In the genomic region with DNA sequence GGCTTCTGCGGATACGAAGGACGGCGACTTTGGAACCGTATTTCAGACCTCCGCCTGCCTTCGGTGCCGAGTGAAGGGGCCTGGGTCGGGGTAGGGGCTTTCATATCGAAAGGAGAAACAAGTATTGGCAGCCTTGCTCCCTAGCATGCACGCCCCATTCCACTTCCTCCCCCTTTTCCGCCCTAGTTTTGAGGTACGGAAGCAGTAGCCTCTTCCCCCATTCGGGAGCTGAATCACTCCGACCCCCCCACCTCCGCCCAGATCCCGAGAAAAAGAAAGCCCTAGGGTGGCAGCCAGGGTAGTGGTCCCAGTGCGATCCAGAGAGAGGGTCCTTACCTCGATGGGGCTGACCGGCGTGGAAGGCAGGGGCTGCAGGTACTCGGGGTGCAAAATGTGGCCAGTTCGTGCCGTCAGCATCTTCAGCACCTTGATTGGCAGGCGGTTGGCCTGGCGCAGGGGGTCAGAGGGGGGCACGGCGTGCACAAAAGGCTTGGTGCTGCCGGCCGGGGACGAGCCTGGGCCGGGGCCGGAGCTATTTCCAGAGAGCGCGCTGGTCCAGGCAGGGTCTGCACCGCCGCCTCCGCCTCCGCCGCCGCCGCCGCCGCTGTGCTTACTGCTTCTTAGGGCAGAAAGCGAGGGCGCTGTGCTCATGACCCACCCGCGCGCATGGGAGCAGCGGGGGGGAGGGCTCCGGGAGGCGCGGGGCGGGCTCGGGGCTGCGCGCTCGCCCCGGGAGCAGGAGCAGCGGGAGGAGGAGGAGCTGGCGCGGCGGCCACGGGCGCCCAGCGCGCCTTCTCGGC, we compare ENCODE assay signal across 8 cellular contexts. TPM values are rescaled to one million over a fixed set of nuclear protein-coding genes. Genes with fewer than 3 reads are reported as not detected.
DNase-seq lines count a peak whose midpoint lies in the region; ATAC-seq and TF ChIP-seq lines count a peak whose summit lies in the region.

No MANE protein-coding gene starts in this region.

- H3K27me3 ChIP-seq in MM.1S (replicated peaks; ENCODE audit: insufficient read depth, low read length): no peaks in the 10 kb centered on the region
- H3K27me3 ChIP-seq in iPS DF 6.9 (ENCODE audit: control insufficient read depth, insufficient read depth, low read length): peaks cover 72% of the 10 kb centered on the region
- no peaks in the 10 kb centered on the region for H3K27me3 ChIP-seq in sigmoid colon

- peaks cover 25% of the 10 kb centered on the region for H3F3A ChIP-seq in MM.1S (ENCODE audit: insufficient read depth, low read length)

- peak overlapping the region; percentile 95 for H2AFZ ChIP-seq in MM.1S (ENCODE audit: low read length)

- H3K4me2 ChIP-seq in MM.1S (ENCODE audit: low read depth, low read length): peak overlapping the region; percentile 98

- H3K9me3 ChIP-seq in MM.1S (replicated peaks; ENCODE audit: insufficient read depth, low read length) (no peaks in the 10 kb centered on the region), iPS DF 6.9 (ENCODE audit: control insufficient read depth, insufficient read depth, low read length) (no peaks in the 10 kb centered on the region), sigmoid colon (no peaks in the 10 kb centered on the region)

- no CpG with 5 or more reads among the region's 68 CpGs for WGBS in iPS DF 6.9 (ENCODE audit: insufficient coverage, insufficient read length)
- 1% methylated on average over 68 of the region's 68 CpGs for WGBS in sigmoid colon, 2 donors

- peak overlapping the region; percentile 82 for H3K9ac ChIP-seq in MM.1S (ENCODE audit: low read length)

- intact Hi-C loops in sigmoid colon (cut with DNase I): loop anchor here (2.0 to 10.0 kb wide), 10 partner anchors 281 to 1604 kb away; no protein-coding TSS in a partner anchor

- no peaks in the 10 kb centered on the region for H3K9me2 ChIP-seq in MM.1S (replicated peaks; ENCODE audit: insufficient read depth, low read length)

- peak; percentile 32 to 86 (median 77) for DNase-seq in NCI-H1417 (lab: John Stamatoyannopoulos, UW)
- no peak for DNase-seq in NCI-H1417 treated with DMSO at 0.1 percent for 48 hours (lab: John Stamatoyannopoulos, UW)
- peak; percentile 65 for DNase-seq in MM.1S
- peak; percentile 62 for DNase-seq in amniotic epithelial cell (ENCODE audit: low read depth)
- DNase-seq in iPS DF 6.9 (ENCODE audit: low read depth, low spot score): no peak
- peak; percentile 83 for DNase-seq in sigmoid colon
- DNase-seq in NCI-H2029 treated with DMSO at 0.1 percent for 48 hours (lab: John Stamatoyannopoulos, UW): no peak

- TF ChIP-seq POLR2A in sigmoid colon (IDR thresholded peaks at IDR 0.05): no peak

- H3K36me3 ChIP-seq in MM.1S (replicated peaks; ENCODE audit: insufficient read depth, low read length) (no peaks in the 10 kb centered on the region), iPS DF 6.9 (ENCODE audit: control insufficient read depth, insufficient read depth, low read length) (no peaks in the 10 kb centered on the region), sigmoid colon (peaks cover 0 to 25% (median 6%) of the 10 kb centered on the region in 4 donors)

- ATAC-seq in GM21576 (IDR thresholded peaks at IDR 0.05; ENCODE audit: unreplicated experiment): peak; percentile 10

- H4K20me1 ChIP-seq in MM.1S (ENCODE audit: insufficient read depth, low read length): no peaks in the 10 kb centered on the region

- TF ChIP-seq EP300 in sigmoid colon (IDR thresholded peaks at IDR 0.05): no peak

- TF ChIP-seq CTCF in MM.1S (IDR thresholded peaks at IDR 0.05; ENCODE audit: low read length) (no peak), sigmoid colon (IDR thresholded peaks at IDR 0.05) (no peak)

- peak overlapping the region; percentile 99 for H3K4me3 ChIP-seq in MM.1S (ENCODE audit: low read length)
- peak overlapping the region; percentile 38; the same call in 1 of the 2 replicates for H3K4me3 ChIP-seq in iPS DF 6.9 (ENCODE audit: low read length)
- peak overlapping the region; percentile 76 to 97 (median 92) for H3K4me3 ChIP-seq in sigmoid colon

- peaks cover 25% of the 10 kb centered on the region for H3K79me2 ChIP-seq in MM.1S (ENCODE audit: low read length)

- H3K27ac ChIP-seq in MM.1S (ENCODE audit: low read length) (peak overlapping the region; percentile 90; the same call in 1 of the 2 replicates), iPS DF 6.9 (ENCODE audit: low read length) (no peak overlapping the region), sigmoid colon (peak overlapping the region; percentile 93 to 99 (median 98))

- no peaks in the 10 kb centered on the region for H3K4me1 ChIP-seq in MM.1S (ENCODE audit: low read length)
- H3K4me1 ChIP-seq in iPS DF 6.9 (ENCODE audit: control insufficient read depth, insufficient read depth, low read length): peaks cover 2% of the 10 kb centered on the region
- peaks cover 0 to 43% (median 30%) of the 10 kb centered on the region in 4 donors for H3K4me1 ChIP-seq in sigmoid colon

RNA-seq across cellular contexts. Expression of a gene that starts 0.6 kb away (rescaled TPM):
- 10 to 100 TPM; 10.0 to 20.3 (median 18.2) TPM for total RNA-seq in sigmoid colon
- 1 to 10 TPM; 2.3 to 6.3 (median 5.4) TPM for polyA plus RNA-seq in sigmoid colon

RNA-seq across cellular contexts. Expression of a gene that starts 30.5 kb away (rescaled TPM):
- 10 to 100 TPM in 3 of 4 donors, 1 to 10 TPM in 1; 5.7 to 22.2 (median 13.7) TPM for total RNA-seq in sigmoid colon
- polyA plus RNA-seq in sigmoid colon: 1 to 10 TPM; 2.8 to 9.0 (median 4.2) TPM

Comparison
In these comparisons a context has a peak if more than half of its experiments do, and no peak if none do; other contexts are left out.
1. DNase-seq: peak in NCI-H1417 (3 of 3), MM.1S (single experiment), amniotic epithelial cell (single experiment) and sigmoid colon (single experiment); none in NCI-H1417 treated with DMSO at 0.1 percent for 48 hours (single experiment), iPS DF 6.9 (single experiment) and NCI-H2029 treated with DMSO at 0.1 percent for 48 hours (single experiment).
2. H3K4me3 ChIP-seq: peak in every context shown above with its lines; median percentile 99 in MM.1S; 92 in sigmoid colon; 38 in iPS DF 6.9.